In the genomic region with DNA sequence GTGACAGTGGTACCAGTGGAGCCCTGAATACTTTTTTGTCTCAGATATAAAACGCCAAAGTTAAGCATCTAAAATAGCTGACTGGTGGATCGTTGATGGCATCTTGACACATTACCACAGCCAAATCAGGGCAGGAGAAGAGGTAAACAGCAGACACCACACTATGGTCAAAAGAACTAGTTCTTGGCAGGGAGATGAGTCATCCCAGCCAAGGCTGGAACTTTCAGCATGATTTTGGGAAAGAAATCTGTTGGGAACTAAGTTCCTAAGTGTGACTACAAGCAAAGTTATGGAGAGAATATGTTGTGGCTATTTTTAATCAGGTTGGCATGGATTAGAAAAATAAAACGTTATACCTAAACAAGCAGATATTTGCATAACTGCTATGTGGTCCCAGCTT, we compare ENCODE assay signal across 13 cellular contexts. TPM values are rescaled to one million over a fixed set of nuclear protein-coding genes. Genes with fewer than 3 reads are reported as not detected.
DNase-seq lines count a peak whose midpoint lies in the region; ATAC-seq and TF ChIP-seq lines count a peak whose summit lies in the region.
"Had no signal": no experiment of that assay in that cellular context is flagged by ENCODE, and none has a peak within 500 bp of the region (broad histone marks: within the 10 kb centered on the region; RNA-seq: fewer than 3 reads in every experiment).

No MANE protein-coding gene starts in this region.

- H3K4me3 Mint-ChIP-seq in activated T-cell treated with anti-CD3 and anti-CD28 coated beads, Interleukin-2, amount 50 U/mL, for 4 hours = no peak overlapping the region

- DNase-seq in EL = peak; percentile 92
- DNase-seq in SJSA1 (ENCODE audit: low read depth in 1 of 2, low spot score in 2 of 2) = peak; percentile 80 to 88
- DNase-seq in fibroblast of pulmonary artery (ENCODE audit: low read depth) = peak; percentile 66
- DNase-seq in renal cortical epithelial cell (ENCODE audit: low read depth) = peak; percentile 85
- DNase-seq in activated T-cell treated with anti-CD3 and anti-CD28 coated beads, Interleukin-2, amount 50 U/mL, for 4 hours = no peak
- DNase-seq in DMS53 (lab: John Stamatoyannopoulos, UW) = no peak
- DNase-seq: cerebellar nuclear complex, mucosa of descending colon, NCI-H345, sigmoid colon had no signal

- H3K4me1 ChIP-seq in SJSA1 (replicated peaks) = peaks cover 47% of the 10 kb centered on the region
- H3K4me1 ChIP-seq: sigmoid colon had no signal

- no peaks in the 10 kb centered on the region for H3K9me3 ChIP-seq in SJSA1 (replicated peaks)
- H3K9me3 ChIP-seq: mucosa of descending colon, sigmoid colon had no signal

- no peak overlapping the region for H3K4me3 ChIP-seq in SJSA1
- H3K4me3 ChIP-seq in fibroblast of pulmonary artery (replicated peaks; ENCODE audit: low read depth, low read length) = no peak overlapping the region
- H3K4me3 ChIP-seq: mucosa of descending colon, sigmoid colon had no signal

- H3K36me3 ChIP-seq in SJSA1 = no peaks in the 10 kb centered on the region
- H3K36me3 ChIP-seq: sigmoid colon had no signal

- no peaks in the 10 kb centered on the region for H3K4me1 Mint-ChIP-seq in activated T-cell treated with anti-CD3 and anti-CD28 coated beads, Interleukin-2, amount 50 U/mL, for 4 hours (ENCODE audit: low read depth)

- peaks cover 22% of the 10 kb centered on the region for H3K27me3 Mint-ChIP-seq in activated T-cell treated with anti-CD3 and anti-CD28 coated beads, Interleukin-2, amount 50 U/mL, for 4 hours (ENCODE audit: low read depth)

- H3K9me3 Mint-ChIP-seq in activated T-cell treated with anti-CD3 and anti-CD28 coated beads, Interleukin-2, amount 50 U/mL, for 4 hours = no peaks in the 10 kb centered on the region

- H3K27ac ChIP-seq in SJSA1 = peak overlapping the region; percentile 85
- H3K27ac ChIP-seq: RWPE1, sigmoid colon had no signal

- no peak for TF ChIP-seq CTCF in fibroblast of pulmonary artery (IDR thresholded peaks at IDR 0.05; ENCODE audit: low read length, missing control alignments)

- no peak for ATAC-seq in activated T-cell treated with anti-CD3 and anti-CD28 coated beads, Interleukin-2, amount 50 U/mL, for 4 hours
- ATAC-seq in GM18870 (IDR thresholded peaks at IDR 0.05; ENCODE audit: unreplicated experiment) (no peak), GM21526 (IDR thresholded peaks at IDR 0.05; ENCODE audit: low FRiP score, unreplicated experiment) (no peak)
- ATAC-seq: mucosa of descending colon had no signal

- no peaks in the 10 kb centered on the region for H3K36me3 Mint-ChIP-seq in activated T-cell treated with anti-CD3 and anti-CD28 coated beads, Interleukin-2, amount 50 U/mL, for 4 hours (ENCODE audit: insufficient read depth)

- no peaks in the 10 kb centered on the region for H3K27me3 ChIP-seq in SJSA1 (replicated peaks)
- H3K27me3 ChIP-seq: sigmoid colon had no signal

RNA-seq across cellular contexts. Expression of gene LGR5, which starts 36.9 kb away (rescaled TPM):
- not detected in 2 replicates for total RNA-seq in SJSA1 (2014; rRNA removed; shearing (Covaris generic))
- total RNA-seq in renal cortical epithelial cell = 0.05 TPM in 1 of 2 replicates, not detected in the other
- not detected for total RNA-seq in activated T-cell treated with anti-CD3 and anti-CD28 coated beads, Interleukin-2, amount 50 U/mL, for 4 hours

Comparison
In these comparisons a context has a peak if more than half of its experiments do, and no peak if none do; other contexts are left out.
1. DNase-seq: peak in EL (single experiment), SJSA1 (2 of 2), fibroblast of pulmonary artery (single experiment) and renal cortical epithelial cell (single experiment); none in activated T-cell treated with anti-CD3 and anti-CD28 coated beads, Interleukin-2, amount 50 U/mL, for 4 hours (single experiment) and DMS53 (single experiment).